Comparison of ENCODE assay signal across 10 cellular contexts in genomic region chr15:68187559-68187958, GRCh38. TPM values are rescaled to one million over a fixed set of nuclear protein-coding genes. Genes with fewer than 3 reads are reported as not detected.
DNase-seq lines count a peak whose midpoint lies in the region; ATAC-seq, FAIRE-seq and TF ChIP-seq lines count a peak whose summit lies in the region.
"Had no signal": no experiment of that assay in that cellular context is flagged by ENCODE, and none has a peak within 500 bp of the region (broad histone marks: within the 10 kb centered on the region; RNA-seq: fewer than 3 reads in every experiment).

No MANE protein-coding gene starts in this region.

- WGBS in pancreas, 2 donors, result 11 to 14% methylated on average over 9 of the region's 9 CpGs

- H3K36me3 ChIP-seq in CD8-positive, alpha-beta memory T cell (ENCODE audit: insufficient read depth, low read length), result peaks cover 46% of the 10 kb centered on the region
- H3K36me3 ChIP-seq in OCI-LY1 (ENCODE audit: insufficient read depth, low read length) (peaks cover 88% of the 10 kb centered on the region), pancreas (peaks cover 0 to 24% (median 5%) of the 10 kb centered on the region in 3 donors)

- H3K79me2 ChIP-seq in OCI-LY1 (ENCODE audit: insufficient read depth, low read length), result no peaks in the 10 kb centered on the region

- H3K4me3 Mint-ChIP-seq in CD8-positive, alpha-beta memory T cell, result no peak overlapping the region
- H3K4me3 Mint-ChIP-seq: activated naive CD8-positive, alpha-beta T cell treated with anti-CD3 and anti-CD28 coated beads, Interleukin-2, amount 10 ng/mL, durations not matched to agents 7 days and 5 days had no signal

- DNase-seq in CD8-positive, alpha-beta memory T cell, result no peak
- peak; percentile 15 for DNase-seq in epithelial cell of esophagus (ENCODE audit: low read depth)
- peak in 4 of 6 donors; percentile 57 to 85 (median 74) for DNase-seq in pancreas
- no peak for DNase-seq in urothelium cell line (ENCODE audit: low spot score)
- no peak for DNase-seq in NCI-H526 treated with DMSO at 0.1 percent for 48 hours (lab: John Stamatoyannopoulos, UW)
- no peak for DNase-seq in SHP77 treated with DMSO at 0.1 percent for 48 hours (lab: John Stamatoyannopoulos, UW)
- DNase-seq in germinal center (ENCODE audit: low spot score), result no peak
- DNase-seq: activated naive CD8-positive, alpha-beta T cell treated with anti-CD3 and anti-CD28 coated beads, Interleukin-2, amount 10 ng/mL, durations not matched to agents 7 days and 5 days had no signal

- CTCF ChIA-PET in CD8-positive, alpha-beta memory T cell (lab: Charles Lee), result no interaction called here

- peak overlapping the region in 5 of 8 donors; percentile 36 to 76 (median 62) for H3K27ac Mint-ChIP-seq in CD8-positive, alpha-beta memory T cell
- H3K27ac Mint-ChIP-seq: activated naive CD8-positive, alpha-beta T cell treated with anti-CD3 and anti-CD28 coated beads, Interleukin-2, amount 10 ng/mL, durations not matched to agents 7 days and 5 days had no signal

- peak; percentile 91 to 93 (median 92) for ATAC-seq in pancreas
- ATAC-seq: GM12878 had no signal

- peak; percentile 95 for FAIRE-seq in pancreas (lab: Jason Lieb, UNC)
- no peak for FAIRE-seq in urothelium cell line (lab: Jason Lieb, UNC)
- FAIRE-seq: GM12878 had no signal

- H3F3A ChIP-seq in OCI-LY1 (ENCODE audit: insufficient read depth, low read length), result no peaks in the 10 kb centered on the region

- H3K27me3 ChIP-seq in CD8-positive, alpha-beta memory T cell (ENCODE audit: insufficient read depth, low read length, poor library complexity, severe bottlenecking), result no peaks in the 10 kb centered on the region
- H3K27me3 ChIP-seq in OCI-LY1 (ENCODE audit: insufficient read depth, low read length), result no peaks in the 10 kb centered on the region
- no peaks in the 10 kb centered on the region for H3K27me3 ChIP-seq in pancreas

- TF ChIP-seq CTCF in OCI-LY1 (IDR thresholded peaks at IDR 0.05; ENCODE audit: low read length), result no peak
- no peak for TF ChIP-seq CTCF in epithelial cell of esophagus (IDR thresholded peaks at IDR 0.05; ENCODE audit: insufficient read depth, low read depth, low read length, missing control alignments)
- no peak for TF ChIP-seq CTCF in pancreas (IDR thresholded peaks at IDR 0.05)

- no peak overlapping the region for H3K4me3 ChIP-seq in CD8-positive, alpha-beta memory T cell (ENCODE audit: low read length)
- H3K4me3 ChIP-seq in OCI-LY1 (ENCODE audit: low read depth, low read length, poor library complexity, severe bottlenecking), result no peak overlapping the region
- no peak overlapping the region for H3K4me3 ChIP-seq in epithelial cell of esophagus (ENCODE audit: low read length)
- H3K4me3 ChIP-seq in pancreas, result peak overlapping the region in 1 of 4 donors; percentile 12
- H3K4me3 ChIP-seq: GM12878 had no signal

- intact Hi-C loops in pancreas (cut with DNase I), result no loop called here

- no peaks in the 10 kb centered on the region for H3K9me2 ChIP-seq in OCI-LY1 (ENCODE audit: low read depth, low read length)

- no peak overlapping the region for H3K9ac ChIP-seq in OCI-LY1 (ENCODE audit: low read length)

- no peak overlapping the region for H2AFZ ChIP-seq in OCI-LY1 (ENCODE audit: low read length)

- no peaks in the 10 kb centered on the region for H3K9me3 ChIP-seq in CD8-positive, alpha-beta memory T cell (ENCODE audit: low read length)
- H3K9me3 ChIP-seq in OCI-LY1 (ENCODE audit: low read length) (no peaks in the 10 kb centered on the region), pancreas (no peaks in the 10 kb centered on the region)

- no peaks in the 10 kb centered on the region for H4K20me1 ChIP-seq in OCI-LY1 (ENCODE audit: insufficient read depth, low read length)

- no peak overlapping the region for H3K4me2 ChIP-seq in OCI-LY1 (ENCODE audit: low read length)

- H3K36me3 Mint-ChIP-seq in CD8-positive, alpha-beta memory T cell, result peaks cover 0 to 89% (median 30%) of the 10 kb centered on the region in 3 donors

- H3K4me1 ChIP-seq in CD8-positive, alpha-beta memory T cell (ENCODE audit: insufficient read depth, low read length), result no peaks in the 10 kb centered on the region
- H3K4me1 ChIP-seq in OCI-LY1 (ENCODE audit: insufficient read depth, low read length, severe bottlenecking) (peaks cover 38% of the 10 kb centered on the region), pancreas (peaks cover 0 to 23% (median 22%) of the 10 kb centered on the region in 3 donors)

- H3K4me1 Mint-ChIP-seq in CD8-positive, alpha-beta memory T cell, result no peaks in the 10 kb centered on the region

- H3K27me3 Mint-ChIP-seq in CD8-positive, alpha-beta memory T cell, result no peaks in the 10 kb centered on the region
- H3K27me3 Mint-ChIP-seq: activated naive CD8-positive, alpha-beta T cell treated with anti-CD3 and anti-CD28 coated beads, Interleukin-2, amount 10 ng/mL, durations not matched to agents 7 days and 5 days had no signal

- POLR2A ChIA-PET in CD8-positive, alpha-beta memory T cell (lab: Charles Lee), result no interaction called here

- H3K9me3 Mint-ChIP-seq in CD8-positive, alpha-beta memory T cell, result no peaks in the 10 kb centered on the region
- H3K9me3 Mint-ChIP-seq: activated naive CD8-positive, alpha-beta T cell treated with anti-CD3 and anti-CD28 coated beads, Interleukin-2, amount 10 ng/mL, durations not matched to agents 7 days and 5 days had no signal

- no peak overlapping the region for H3K27ac ChIP-seq in CD8-positive, alpha-beta memory T cell (ENCODE audit: low read depth, low read length)
- peak overlapping the region; percentile 15 for H3K27ac ChIP-seq in OCI-LY1 (ENCODE audit: low read depth, low read length, poor library complexity, severe bottlenecking)
- H3K27ac ChIP-seq in pancreas, result peak overlapping the region; percentile 40 to 54 (median 50)

RNA-seq across cellular contexts. Expression of gene CALML4, which starts 17.6 kb away (rescaled TPM):
- 1 to 10 TPM; 4.9 to 6.4 TPM for total RNA-seq in CD8-positive, alpha-beta memory T cell
- 0.40 TPM for polyA plus RNA-seq in CD8-positive, alpha-beta memory T cell
- total RNA-seq in pancreas, result 1 to 10 TPM; 1.5 to 6.9 (median 4.4) TPM
- 10 to 100 TPM; 12.9 to 31.4 TPM for polyA plus RNA-seq in pancreas

RNA-seq across cellular contexts. Expression of gene CLN6, which starts 42.0 kb away (rescaled TPM):
- total RNA-seq in CD8-positive, alpha-beta memory T cell, result 10 to 100 TPM; 69.1 to 73.8 TPM
- 2.3 TPM for polyA plus RNA-seq in CD8-positive, alpha-beta memory T cell
- 10 to 100 TPM; 10.6 to 18.1 (median 12.6) TPM for total RNA-seq in pancreas
- polyA plus RNA-seq in pancreas, result 10 to 100 TPM; 15.7 to 23.3 TPM

Comparison
In these comparisons a context has a peak if more than half of its experiments do, and no peak if none do; other contexts are left out.
1. DNase-seq: peak in epithelial cell of esophagus (single experiment) and pancreas (4 of 6); none in CD8-positive, alpha-beta memory T cell (0 of 5), urothelium cell line (single experiment), NCI-H526 treated with DMSO at 0.1 percent for 48 hours (single experiment), SHP77 treated with DMSO at 0.1 percent for 48 hours (single experiment) and germinal center (single experiment).